28 cellular contexts compared by ENCODE assay signal in the genomic region with DNA sequence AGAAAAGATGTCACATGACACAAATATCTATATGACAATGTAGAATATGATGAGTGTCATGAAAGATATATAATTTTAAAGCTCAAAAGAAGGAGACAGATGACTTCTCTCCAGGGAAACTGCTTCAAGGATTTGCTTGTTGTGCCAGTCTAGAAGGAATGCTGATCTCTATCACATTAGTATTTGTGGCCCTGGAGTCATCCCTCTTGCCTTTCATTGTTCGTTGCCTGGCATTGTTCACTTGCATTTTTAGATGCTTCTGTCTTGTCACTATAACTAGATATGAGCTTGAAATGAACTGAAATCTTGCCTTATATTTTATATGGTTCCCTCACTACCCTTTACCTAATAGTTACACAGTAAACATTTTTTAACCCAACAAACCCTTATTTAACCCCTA.
"Had no signal": no experiment of that assay in that cellular context is flagged by ENCODE, and none has a peak within 500 bp of the region (broad histone marks: within the 10 kb centered on the region; RNA-seq: fewer than 3 reads in every experiment).

No MANE protein-coding gene starts in this region.

- H3K4me1 ChIP-seq: parathyroid adenoma, psoas muscle, right lobe of liver, sigmoid colon, stomach, thyroid gland, upper lobe of left lung had no signal

- H3K27ac ChIP-seq: neural progenitor cell, ovary, parathyroid adenoma, psoas muscle, right lobe of liver, sigmoid colon, stomach, thoracic aorta, thyroid gland, tibial nerve had no signal

- FAIRE-seq: small intestine, urothelium cell line had no signal

- H3K4me2 ChIP-seq: neural progenitor cell had no signal

- H3K9me3 ChIP-seq: ovary, psoas muscle, right lobe of liver, sigmoid colon, stomach, thoracic aorta, thyroid gland, upper lobe of left lung had no signal

- H2AFZ ChIP-seq: neural progenitor cell, parathyroid adenoma had no signal

- H3K27me3 ChIP-seq: neural progenitor cell, ovary, right lobe of liver, sigmoid colon, stomach, thyroid gland, tibial nerve, upper lobe of left lung had no signal

- DNase-seq: naive B cell; naive thymus-derived CD8-positive, alpha-beta T cell; nephron progenitor cell; occipital lobe; ovary; posterior cingulate gyrus; psoas muscle; right cardiac atrium; right lobe of liver; sigmoid colon; small intestine; stimulated activated CD4-positive, alpha-beta T cell treated with anti-CD3 and anti-CD28 coated beads, Interleukin-15, amount 100 ng/mL, for 24 hours; stimulated activated CD4-positive, alpha-beta T cell treated with anti-CD3 and anti-CD28 coated beads, Interleukin-2, amount 100 ng/mL, for 24 hours; stimulated activated CD4-positive, alpha-beta T cell treated with anti-CD3 and anti-CD28 coated beads, Interleukin-2, amount 100 ng/mL, for 48 hours; stimulated activated CD4-positive, alpha-beta T cell treated with anti-CD3 and anti-CD28 coated beads, Interleukin-4, amount 100 ng/mL, for 24 hours; stimulated activated naive B cell treated with anti-CD40 and anti-IgM and Interleukin-4, amounts not matched to agents 10 μg/mL and 1 μg/mL and 100 μg/mL, for 72 hours; stimulated activated naive CD4-positive, alpha-beta T cell treated with Interleukin-2 at 50 U/mL for 16 hours; stomach; thyroid gland; trophoblast cell; upper lobe of left lung had no signal

- H3K9ac ChIP-seq: neural progenitor cell, parathyroid adenoma had no signal

- ATAC-seq: naive thymus-derived CD8-positive, alpha-beta T cell; natural killer cell treated with Interleukin-12 subunit alpha and Interleukin-12 subunit beta and Interleukin-15 and Interleukin-18, amount 100 ng/mL, for 72 hours; psoas muscle; right cardiac atrium; stimulated activated effector memory CD8-positive, alpha-beta T cell treated with anti-CD3 and anti-CD28 coated beads, Interleukin-12 subunit alpha, Interleukin-12 subunit beta, amount 100 ng/mL, for 72 hours; stimulated activated naive B cell treated with anti-CD40 and anti-IgM and Interleukin-4, amounts not matched to agents 10 μg/mL and 1 μg/mL and 100 μg/mL, for 72 hours had no signal

- H3K79me2 ChIP-seq: parathyroid adenoma had no signal

- H3K36me3 ChIP-seq: neural progenitor cell, ovary, right lobe of liver, sigmoid colon, stomach, thoracic aorta, thyroid gland, tibial nerve, upper lobe of left lung had no signal

- H3K4me3 ChIP-seq: neural progenitor cell, ovary, psoas muscle, right lobe of liver, sigmoid colon, stomach, thoracic aorta, thyroid gland, tibial nerve, upper lobe of left lung had no signal
